ENCODE assay signal across 1 cellular context in the genomic region with DNA sequence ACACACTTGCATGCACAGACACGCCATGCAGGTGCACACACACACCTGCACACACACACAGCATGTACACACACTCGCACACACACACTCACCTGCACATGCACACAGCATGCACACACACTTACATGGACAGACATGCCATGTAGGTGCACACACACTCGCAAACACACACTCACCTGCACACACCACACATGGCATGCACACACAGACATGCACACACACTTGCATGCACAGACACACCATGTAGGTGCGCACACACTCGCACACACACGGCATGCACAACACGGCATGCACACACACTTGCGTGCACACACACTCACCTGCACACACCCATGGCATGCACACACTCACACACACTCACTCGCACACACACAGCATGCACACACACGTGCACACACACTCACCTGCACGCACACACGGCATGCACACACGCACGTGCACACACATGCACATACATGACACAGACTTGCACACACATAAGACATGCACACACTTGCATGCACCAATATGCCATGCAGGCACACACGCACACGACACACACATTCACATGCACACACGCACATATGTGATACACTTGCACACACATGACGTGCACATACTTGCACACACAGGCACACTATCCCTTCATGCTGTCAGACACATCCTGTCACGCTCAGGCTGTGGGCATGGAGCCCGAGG.
TF ChIP-seq lines count a peak whose summit lies in the region.

No MANE protein-coding gene starts in this region.

TF ChIP-seq in IMR-90, 13 proteins besides CTCF, POLR2A, EP300 and RAD21 (continued from another document):
- TF ChIP-seq, protein P1, sequence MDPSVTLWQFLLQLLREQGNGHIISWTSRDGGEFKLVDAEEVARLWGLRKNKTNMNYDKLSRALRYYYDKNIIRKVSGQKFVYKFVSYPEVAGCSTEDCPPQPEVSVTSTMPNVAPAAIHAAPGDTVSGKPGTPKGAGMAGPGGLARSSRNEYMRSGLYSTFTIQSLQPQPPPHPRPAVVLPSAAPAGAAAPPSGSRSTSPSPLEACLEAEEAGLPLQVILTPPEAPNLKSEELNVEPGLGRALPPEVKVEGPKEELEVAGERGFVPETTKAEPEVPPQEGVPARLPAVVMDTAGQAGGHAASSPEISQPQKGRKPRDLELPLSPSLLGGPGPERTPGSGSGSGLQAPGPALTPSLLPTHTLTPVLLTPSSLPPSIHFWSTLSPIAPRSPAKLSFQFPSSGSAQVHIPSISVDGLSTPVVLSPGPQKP (IDR thresholded peaks at IDR 0.05; ENCODE audit: borderline replicate concordance, low read depth, low read length) = no peak
